ENCODE assay signal across 15 cellular contexts in genomic region chr14:103408491-103409155, GRCh38. TPM values are rescaled to one million over a fixed set of nuclear protein-coding genes. Genes with fewer than 3 reads are reported as not detected.
A peak's percentile ranks its signal among the peaks of the same experiment; 100 is the strongest.
DNase-seq lines count a peak whose midpoint lies in the region; ATAC-seq, FAIRE-seq and TF ChIP-seq lines count a peak whose summit lies in the region.
"Had no signal": no experiment of that assay in that cellular context is flagged by ENCODE, and none has a peak within 500 bp of the region (broad histone marks: within the 10 kb centered on the region; RNA-seq: fewer than 3 reads in every experiment).

No MANE protein-coding gene starts in this region.

- no peak overlapping the region for H3K4ac ChIP-seq in H1 (replicated peaks; ENCODE audit: insufficient read length, low read depth, low read length)

- H2BK15ac ChIP-seq in H1 (ENCODE audit: low read length): no peak overlapping the region

- H3K79me2 ChIP-seq in H1 (ENCODE audit: control insufficient read depth in 1 of 2, insufficient read depth in 2 of 2, low read length in 2 of 2): peaks cover 0 to 52% of the 10 kb centered on the region in 2 experiments; a peak in 2 of 4 replicates

- H4K91ac ChIP-seq in H1 (replicated peaks; ENCODE audit: insufficient read length, low read length): no peak overlapping the region

- no peaks in the 10 kb centered on the region for H3K23me2 ChIP-seq in H1 (ENCODE audit: low read depth, low read length)

- 42 to 46% methylated on average over 7 of the region's 7 CpGs for WGBS in heart right ventricle, 2 donors
- 90% methylated on average over 7 of the region's 7 CpGs; no CpG with 5 or more reads in 1 of the 2 experiments for WGBS in H1 (ENCODE audit: extremely low coverage in 1 of 2, insufficient coverage in 1 of 2, insufficient read length in 1 of 2, insufficient replicate concordance in 2 of 2, low coverage in 1 of 2, low lambda C conversion rate in 2 of 2, missing lambda C conversion rate in 1 of 2), 2 experiments
- WGBS in urinary bladder: 63% methylated on average over 7 of the region's 7 CpGs

- peak overlapping the region in 2 of 10 donors; percentile 4 to 11 for H3K4me3 ChIP-seq in heart right ventricle
- no peak overlapping the region for H3K4me3 ChIP-seq in H1 (ENCODE audit: extremely low read depth in 1 of 4, insufficient read depth in 2 of 4, low read depth in 3 of 4, low read length in 4 of 4)
- no peak overlapping the region for H3K4me3 ChIP-seq in urinary bladder (ENCODE audit: low read depth, low read length)
- H3K4me3 ChIP-seq: skin epidermis had no signal

- H4K20me1 ChIP-seq in H1 (replicated peaks in 1 of 2; ENCODE audit: control insufficient read depth in 1 of 2, insufficient read depth in 2 of 2, low read length in 2 of 2): peaks cover 3 to 7% of the 10 kb centered on the region in 2 experiments

- ATAC-seq in heart right ventricle (peak in 2 of 8 donors; percentile 14 to 17), GM18909 (IDR thresholded peaks at IDR 0.05; ENCODE audit: poor library complexity, unreplicated experiment) (no peak), HG03039 (IDR thresholded peaks at IDR 0.05; ENCODE audit: unreplicated experiment) (no peak)
- ATAC-seq: activated CD4-positive, alpha-beta T cell treated with anti-CD3 and anti-CD28 coated beads for 36 hours; Panc1 had no signal

- no peak overlapping the region for H2BK20ac ChIP-seq in H1 (ENCODE audit: low read length)

- no peak for TF ChIP-seq EP300 in H1 (IDR thresholded peaks at IDR 0.05; ENCODE audit: borderline replicate concordance in 1 of 2, low read depth in 2 of 2, low read length in 2 of 2)

- TF ChIP-seq CTCF in heart right ventricle (IDR thresholded peaks at IDR 0.05) (no peak), H1 (IDR thresholded peaks at IDR 0.05; ENCODE audit: control extremely low read depth in 1 of 3, insufficient read depth in 1 of 3, low read depth in 1 of 3, low read length in 3 of 3) (no peak)

- H2BK12ac ChIP-seq in H1 (ENCODE audit: low read depth, low read length): 0 out of 2 replicates have a peak overlapping the region, but pooled peaks have one; percentile 17

- no peak for TF ChIP-seq RAD21 in H1 (IDR thresholded peaks at IDR 0.05 in 1 of 2, conservative IDR thresholded peaks at IDR 0.05 in 1 of 2; ENCODE audit: low read depth in 2 of 2, low read length in 2 of 2)

- DNase-seq in heart right ventricle: no peak
- no peak for DNase-seq in cardiac septum (ENCODE audit: low spot score)
- DNase-seq in H1 (ENCODE audit: low read depth in 1 of 2, low spot score in 2 of 2): no peak
- DNase-seq in mucosa of gallbladder (ENCODE audit: low spot score): peak; percentile 18
- no peak for DNase-seq in NCI-H526 treated with DMSO at 0.1 percent for 48 hours (lab: John Stamatoyannopoulos, UW)
- DNase-seq: activated CD4-positive, alpha-beta T cell treated with anti-CD3 and anti-CD28 coated beads for 36 hours; effector CD8-positive, alpha-beta T cell; NCI-H1105 treated with DMSO at 0.1 percent for 48 hours; NCI-H345 had no signal

- intact Hi-C loops in heart right ventricle (cut with DNase I): no loop called here
- intact Hi-C loops in cardiac septum (cut with DNase I): no loop called here

- H2AK5ac ChIP-seq in H1 (ENCODE audit: low read depth, low read length): no peak overlapping the region

- H2BK5ac ChIP-seq in H1 (ENCODE audit: low read depth, low read length): no peak overlapping the region

- H3K14ac ChIP-seq in H1 (ENCODE audit: insufficient read length): no peak overlapping the region

- H3K4me1 ChIP-seq in heart right ventricle (peaks cover 12 to 49% (median 44%) of the 10 kb centered on the region in 9 donors), H1 (replicated peaks in 1 of 4; ENCODE audit: control insufficient read depth in 3 of 4, insufficient read depth in 4 of 4, low read length in 3 of 4) (peaks cover 0 to 3% (median 0%) of the 10 kb centered on the region in 4 experiments; a peak in 1 of 7 replicates), urinary bladder (ENCODE audit: insufficient read depth) (peaks cover 2% of the 10 kb centered on the region)

- no peak overlapping the region for H3K56ac ChIP-seq in H1 (replicated peaks; ENCODE audit: insufficient read length, low read depth, low read length)

- H3K27me3 ChIP-seq in heart right ventricle (no peaks in the 10 kb centered on the region), H1 (replicated peaks in 1 of 4; ENCODE audit: control insufficient read depth in 3 of 4, extremely low read depth in 1 of 4, insufficient read depth in 3 of 4, low read length in 3 of 4) (no peaks in the 10 kb centered on the region)

- H3K18ac ChIP-seq in H1 (ENCODE audit: extremely low read depth, low read length): no peak overlapping the region

- H4K5ac ChIP-seq in H1 (ENCODE audit: insufficient read length, low read depth, low read length): no peak overlapping the region

- CTCF ChIA-PET in H1 (lab: Charles Lee; ENCODE audit: partially characterized antibody): interaction anchor here (0.6 to 1.4 kb wide), 3 partner anchors 18 to 19 kb away, joined by 3 to 6 read pairs (median 4); no protein-coding TSS in a partner anchor

- H3K9ac ChIP-seq in H1 (replicated peaks in 1 of 4; ENCODE audit: extremely low read depth in 1 of 4, low read depth in 3 of 4, low read length in 3 of 4): no peak overlapping the region

- H3K27ac ChIP-seq in heart right ventricle: peak overlapping the region; percentile 18 to 78 (median 48)
- no peak overlapping the region for H3K27ac ChIP-seq in H1 (ENCODE audit: low read depth, low read length)
- H3K27ac ChIP-seq in urinary bladder (ENCODE audit: low read depth): peak overlapping the region; percentile 48

- POLR2A ChIA-PET in H1 (lab: Charles Lee; ENCODE audit: partially characterized antibody): interaction anchor here (0.6 kb wide), 1 partner anchor 287 kb away, joined by 3 read pairs; no protein-coding TSS in a partner anchor

- H3K36me3 ChIP-seq in heart right ventricle (peaks cover 0 to 72% (median 10%) of the 10 kb centered on the region in 9 donors), H1 (ENCODE audit: control insufficient read depth in 2 of 4, insufficient read depth in 4 of 4, low read length in 3 of 4) (peaks cover 0 to 24% (median 1%) of the 10 kb centered on the region in 4 experiments; a peak in 5 of 8 replicates), urinary bladder (ENCODE audit: insufficient read depth) (peaks cover 1% of the 10 kb centered on the region)

- no peak overlapping the region for H4K8ac ChIP-seq in H1 (ENCODE audit: extremely low read depth, insufficient read depth, low read length)

- H3K9me3 ChIP-seq in heart right ventricle: no peaks in the 10 kb centered on the region
- no peaks in the 10 kb centered on the region for H3K9me3 ChIP-seq in H1 (ENCODE audit: insufficient read depth in 2 of 2, low read depth in 1 of 2, low read length in 1 of 2)

- TF ChIP-seq POLR2A in H1 (IDR thresholded peaks at IDR 0.05; ENCODE audit: control extremely low read depth in 1 of 2, low read depth in 2 of 2, low read length in 2 of 2): no peak

- H3K79me1 ChIP-seq in H1 (ENCODE audit: low read depth, low read length): peaks cover 5% of the 10 kb centered on the region; the same call in 1 of the 2 replicates

- FAIRE-seq in H1 (lab: Jason Lieb, UNC): no peak
- FAIRE-seq: keratinocyte had no signal

- H2BK120ac ChIP-seq in H1 (replicated peaks; ENCODE audit: low read depth, low read length): no peak overlapping the region

- H3K4me2 ChIP-seq in H1 (ENCODE audit: insufficient read depth in 1 of 2, low read depth in 2 of 2, low read length in 2 of 2): no peak overlapping the region

- H3K23ac ChIP-seq in H1 (ENCODE audit: insufficient read length): no peak overlapping the region

- no peak overlapping the region for H2AFZ ChIP-seq in H1 (ENCODE audit: low read length)

TF ChIP-seq in H1, 55 proteins besides CTCF, POLR2A, EP300 and RAD21 (continues in another document):
- TF ChIP-seq ZNF274 (IDR thresholded peaks at IDR 0.05; ENCODE audit: borderline replicate concordance, extremely low read depth, low read length): no peak
- TF ChIP-seq SAP30 (IDR thresholded peaks at IDR 0.05; ENCODE audit: insufficient read depth, insufficient replicate concordance, low read length): no peak
- TF ChIP-seq KDM5A (IDR thresholded peaks at IDR 0.05; ENCODE audit: low read length): no peak
- TF ChIP-seq YY1 (IDR thresholded peaks at IDR 0.05; ENCODE audit: low read depth, low read length): no peak
- no peak for TF ChIP-seq TBP (IDR thresholded peaks at IDR 0.05; ENCODE audit: low read depth, low read length)
- no peak for TF ChIP-seq EZH2 (IDR thresholded peaks at IDR 0.05; ENCODE audit: low read depth, low read length, severe bottlenecking)
- no peak for TF ChIP-seq NANOG (IDR thresholded peaks at IDR 0.05; ENCODE audit: insufficient read depth, low read depth, low read length, poor library complexity, severe bottlenecking)
- no peak for TF ChIP-seq JUND (IDR thresholded peaks at IDR 0.05; ENCODE audit: low read length)
- TF ChIP-seq CBX5 (IDR thresholded peaks at IDR 0.05; ENCODE audit: low read depth, low read length): no peak
- no peak for TF ChIP-seq SIX5 (IDR thresholded peaks at IDR 0.05; ENCODE audit: low read depth, low read length)
- TF ChIP-seq TAF7 (optimal IDR thresholded peaks at IDR 0.05; ENCODE audit: borderline replicate concordance, low read depth, low read length): no peak
- TF ChIP-seq CREB1 (IDR thresholded peaks at IDR 0.05): no peak
- TF ChIP-seq SRF (IDR thresholded peaks at IDR 0.05; ENCODE audit: low read depth, low read length): no peak
- no peak for TF ChIP-seq RXRA (IDR thresholded peaks at IDR 0.05; ENCODE audit: insufficient read depth, low read depth, low read length)
- no peak for TF ChIP-seq NRF1 (IDR thresholded peaks at IDR 0.05; ENCODE audit: low read depth, low read length)
- TF ChIP-seq HDAC2 (IDR thresholded peaks at IDR 0.05; ENCODE audit: borderline replicate concordance in 1 of 2, low read depth in 2 of 2, low read length in 2 of 2): no peak
- no peak for TF ChIP-seq KDM4A (IDR thresholded peaks at IDR 0.05; ENCODE audit: low read depth, low read length, severe bottlenecking)

RNA-seq across cellular contexts. Expression of gene MARK3, which starts 23.4 kb away (rescaled TPM):
- total RNA-seq in heart right ventricle: 100 to 1,000 TPM in 3 of 10 donors, 10 to 100 TPM in 7; 62.3 to 246 (median 72.6) TPM
- polyA plus RNA-seq in heart right ventricle: 100 to 1,000 TPM in 1 of 2 donors, 10 to 100 TPM in 1; 85.4 to 136 TPM
- 69.4 TPM for total RNA-seq in cardiac septum
- 76.6 and 76.9 TPM in 2 replicates for total RNA-seq in H1 (2021; fragmentation: NEBNext Ultra II Directional; extraction: Animal tissue kit (Norgen Biotek cat#: 25700))
- 37.6 and 39.4 TPM in 2 replicates for polyA plus RNA-seq in H1 (2011; rRNA removed)
- 58.3 TPM for polyA plus RNA-seq in H1 (2011; cell fraction: cytosol; rRNA removed)
- 56.3 TPM for polyA plus RNA-seq in H1 (2011; cell fraction: nucleus; rRNA removed)
- polyA plus RNA-seq in H1 (2012, experiment 1 of 2): 59.9 to 69.8 TPM (median 62.5 TPM) in 4 replicates
- polyA plus RNA-seq in H1 (2012, experiment 2 of 2): 9.7 TPM
- polyA plus RNA-seq in H1 (2013, experiment 1 of 2): 42.6 TPM
- polyA plus RNA-seq in H1 (2013, experiment 2 of 2): 40.8 TPM
- polyA minus RNA-seq in H1 (2011; rRNA and poly(A)+ RNA removed): 67.6 and 67.8 TPM in 2 replicates
- 37.8 TPM for polyA minus RNA-seq in H1 (2011; cell fraction: cytosol; rRNA and poly(A)+ RNA removed)
- polyA minus RNA-seq in H1 (2011; cell fraction: nucleus; rRNA and poly(A)+ RNA removed): 75.3 TPM
- 72.3 TPM for total RNA-seq in mucosa of gallbladder
- total RNA-seq in urinary bladder: 130 TPM
- polyA plus RNA-seq in urinary bladder: 44.4 TPM
